Comparison of ENCODE assay signal across 15 cellular contexts in the genomic region with DNA sequence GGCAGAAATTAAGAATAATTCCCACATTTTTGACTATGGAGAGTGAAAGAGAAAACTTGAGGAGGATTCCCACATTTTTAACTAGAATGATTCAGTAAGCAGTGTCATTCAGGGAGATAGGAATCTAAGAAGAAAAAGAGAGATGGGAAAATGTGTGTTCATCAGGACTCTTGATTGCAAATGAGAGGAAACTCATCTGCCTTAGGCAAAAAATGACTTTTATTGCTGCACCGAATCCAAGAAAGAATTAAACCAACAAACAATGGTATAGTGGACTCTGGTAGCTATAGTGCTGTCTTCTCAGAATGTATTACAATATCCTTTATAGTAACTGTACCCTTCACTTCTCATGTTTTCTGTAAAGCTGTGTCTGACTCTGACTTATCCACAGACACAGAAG. TPM values are rescaled to one million over a fixed set of nuclear protein-coding genes. Genes with fewer than 3 reads are reported as not detected.
DNase-seq lines count a peak whose midpoint lies in the region; ATAC-seq lines count a peak whose summit lies in the region.
"Had no signal": no experiment of that assay in that cellular context is flagged by ENCODE, and none has a peak within 500 bp of the region (broad histone marks: within the 10 kb centered on the region; RNA-seq: fewer than 3 reads in every experiment).

No MANE protein-coding gene starts in this region.

- no peak for DNase-seq in substantia nigra (lab: John Stamatoyannopoulos, UW)
- DNase-seq in aorta, result no peak
- no peak for DNase-seq in Ammon's horn (ENCODE audit: low spot score)
- no peak for DNase-seq in activated CD4-positive, alpha-beta memory T cell treated with anti-CD3 and anti-CD28 coated beads, Interleukin-2, amount 10 ng/mL, durations not matched to agents 7 days and 5 days
- DNase-seq: CD8-positive, alpha-beta T cell; COR-L47; DMS153; DMS79 treated with DMSO at 0.1 percent for 48 hours; GDM1; IMR-90 had no signal

- H3K4me3 ChIP-seq in aorta (ENCODE audit: low read length in 2 of 2), result no peak overlapping the region
- H3K4me3 ChIP-seq: A549 had no signal

- H3K27me3 ChIP-seq in aorta (ENCODE audit: control insufficient read depth in 1 of 2, insufficient read depth in 2 of 2, low read length in 1 of 2), result no peaks in the 10 kb centered on the region

- no peaks in the 10 kb centered on the region for H3K4me1 Mint-ChIP-seq in activated CD4-positive, alpha-beta memory T cell treated with anti-CD3 and anti-CD28 coated beads, Interleukin-2, amount 10 ng/mL, durations not matched to agents 7 days and 5 days

- H3K36me3 Mint-ChIP-seq in activated CD4-positive, alpha-beta memory T cell treated with anti-CD3 and anti-CD28 coated beads, Interleukin-2, amount 10 ng/mL, durations not matched to agents 7 days and 5 days (ENCODE audit: low read depth), result no peaks in the 10 kb centered on the region
- H3K36me3 Mint-ChIP-seq: CD8-positive, alpha-beta T cell had no signal

- H3K9me3 ChIP-seq in aorta (ENCODE audit: control insufficient read depth, low read length), result no peaks in the 10 kb centered on the region
- H3K9me3 ChIP-seq: A549 had no signal

- CTCF ChIA-PET in activated CD4-positive, alpha-beta memory T cell treated with anti-CD3 and anti-CD28 coated beads, Interleukin-2, amount 10 ng/mL, durations not matched to agents 7 days and 5 days (lab: Charles Lee), result no interaction called here

- H3K27me3 Mint-ChIP-seq in activated CD4-positive, alpha-beta memory T cell treated with anti-CD3 and anti-CD28 coated beads, Interleukin-2, amount 10 ng/mL, durations not matched to agents 7 days and 5 days, result peaks cover 4% of the 10 kb centered on the region

- H3K4me1 ChIP-seq in aorta (ENCODE audit: control insufficient read depth in 1 of 2, insufficient read depth in 2 of 2, low read length in 2 of 2), result peaks cover 2 to 9% of the 10 kb centered on the region in 2 donors
- H3K4me1 ChIP-seq: A549 had no signal

- POLR2A ChIA-PET in activated CD4-positive, alpha-beta memory T cell treated with anti-CD3 and anti-CD28 coated beads, Interleukin-2, amount 10 ng/mL, durations not matched to agents 7 days and 5 days (lab: Charles Lee), result no interaction called here

- ATAC-seq in aorta (ENCODE audit: low FRiP score) (no peak), HG03280 (IDR thresholded peaks at IDR 0.05; ENCODE audit: unreplicated experiment) (no peak)
- ATAC-seq: A549; CD8-positive, alpha-beta T cell had no signal

- no peaks in the 10 kb centered on the region for H3K36me3 ChIP-seq in aorta (ENCODE audit: control insufficient read depth in 1 of 2, insufficient read depth in 2 of 2, low read length in 1 of 2)

- no peaks in the 10 kb centered on the region for H3K9me3 Mint-ChIP-seq in activated CD4-positive, alpha-beta memory T cell treated with anti-CD3 and anti-CD28 coated beads, Interleukin-2, amount 10 ng/mL, durations not matched to agents 7 days and 5 days
- H3K9me3 Mint-ChIP-seq: CD14-positive monocyte; CD8-positive, alpha-beta T cell had no signal

- H3K27ac ChIP-seq in angular gyrus (ENCODE audit: low read depth, low read length), result peak overlapping the region; percentile 77
- H3K27ac ChIP-seq in cingulate gyrus (ENCODE audit: low read depth, low read length), result peak overlapping the region; percentile 56
- H3K27ac ChIP-seq in substantia nigra (ENCODE audit: low read depth, low read length, poor library complexity, severe bottlenecking), result peak overlapping the region; percentile 73
- peak overlapping the region; percentile 36 to 84 for H3K27ac ChIP-seq in aorta (ENCODE audit: low read depth in 1 of 2, low read length in 2 of 2)
- H3K27ac ChIP-seq: A549 had no signal

- 92 to 100% methylated on average over 1 of the region's 1 CpG for WGBS in aorta, 2 donors

- H3K4me3 Mint-ChIP-seq in activated CD4-positive, alpha-beta memory T cell treated with anti-CD3 and anti-CD28 coated beads, Interleukin-2, amount 10 ng/mL, durations not matched to agents 7 days and 5 days, result no peak overlapping the region
- H3K4me3 Mint-ChIP-seq: CD14-positive monocyte; CD8-positive, alpha-beta T cell had no signal

- H3K27ac Mint-ChIP-seq in activated CD4-positive, alpha-beta memory T cell treated with anti-CD3 and anti-CD28 coated beads, Interleukin-2, amount 10 ng/mL, durations not matched to agents 7 days and 5 days, result no peak overlapping the region
- H3K27ac Mint-ChIP-seq: CD8-positive, alpha-beta T cell had no signal

- intact Hi-C loops in aorta (cut with DNase I), result no loop called here

RNA-seq across cellular contexts. Expression of gene TMEM144, which starts 15.0 kb away (rescaled TPM):
- total RNA-seq in aorta, result 10 to 100 TPM; 14.1 to 18.9 TPM
- polyA plus RNA-seq in aorta, result 10 to 100 TPM in 1 of 2 donors, 1 to 10 TPM in 1; 5.2 to 10.4 TPM
- total RNA-seq in activated CD4-positive, alpha-beta memory T cell treated with anti-CD3 and anti-CD28 coated beads, Interleukin-2, amount 10 ng/mL, durations not matched to agents 7 days and 5 days, result not detected
- total RNA-seq: CD8-positive, alpha-beta T cell had no signal

RNA-seq across cellular contexts. Expression of gene GASK1B, which starts 22.5 kb away (rescaled TPM):
- 100 to 1,000 TPM; 116 to 173 TPM for total RNA-seq in aorta
- 10 to 100 TPM; 28.5 to 62.5 TPM for polyA plus RNA-seq in aorta
- not detected for total RNA-seq in activated CD4-positive, alpha-beta memory T cell treated with anti-CD3 and anti-CD28 coated beads, Interleukin-2, amount 10 ng/mL, durations not matched to agents 7 days and 5 days
- total RNA-seq: CD8-positive, alpha-beta T cell had no signal

Comparison
In these comparisons a context has a peak if more than half of its experiments do, and no peak if none do; other contexts are left out.
1. RNA of gene TMEM144, which starts 15.0 kb away (total RNA-seq): 14.1 to 18.9 TPM in aorta; not detected in activated CD4-positive, alpha-beta memory T cell treated with anti-CD3 and anti-CD28 coated beads, Interleukin-2, amount 10 ng/mL, durations not matched to agents 7 days and 5 days; every median in the first group is over 10 times any median in the second.
2. RNA of gene GASK1B, which starts 22.5 kb away (total RNA-seq): 116 to 173 TPM in aorta; not detected in activated CD4-positive, alpha-beta memory T cell treated with anti-CD3 and anti-CD28 coated beads, Interleukin-2, amount 10 ng/mL, durations not matched to agents 7 days and 5 days; every median in the first group is over 100 times any median in the second.
3. Peak in every context shown above with its lines, with median percentiles within 50 percentile points of each other: H3K27ac ChIP-seq.